Comparison of ENCODE assay signal across 9 cellular contexts in genomic region chr1:28518000-28518744, GRCh38. TPM values are rescaled to one million over a fixed set of nuclear protein-coding genes. Genes with fewer than 3 reads are reported as not detected.
DNase-seq lines count a peak whose midpoint lies in the region; ATAC-seq, FAIRE-seq and TF ChIP-seq lines count a peak whose summit lies in the region.
"Had no signal": no experiment of that assay in that cellular context is flagged by ENCODE, and none has a peak within 500 bp of the region (broad histone marks: within the 10 kb centered on the region; RNA-seq: fewer than 3 reads in every experiment).

No MANE protein-coding gene starts in this region.

- peak; percentile 47 to 86; a peak in 3 of 4 replicates for TF ChIP-seq POLR2A in HepG2 (IDR thresholded peaks at IDR 0.05; ENCODE audit: insufficient read depth in 1 of 2, low read depth in 2 of 2, low read length in 2 of 2)

- peak overlapping the region; percentile 45 for H3K4me3 ChIP-seq in BJ (ENCODE audit: low read depth, low read length)
- H3K4me3 ChIP-seq in coronary artery = peak overlapping the region; percentile 92
- peak overlapping the region; percentile 66 to 85 (median 75) for H3K4me3 ChIP-seq in HepG2 (replicated peaks in 1 of 3; ENCODE audit: insufficient read depth in 1 of 3, low read depth in 2 of 3, low read length in 3 of 3)

- peak; percentile 97 for TF ChIP-seq CTCF in BJ (IDR thresholded peaks at IDR 0.05; ENCODE audit: insufficient read depth, low read depth, low read length)
- TF ChIP-seq CTCF in coronary artery (IDR thresholded peaks at IDR 0.05) = peak; percentile 95
- peak; percentile 92 for TF ChIP-seq CTCF in HepG2 (CRISPR knock-in tag; IDR thresholded peaks at IDR 0.05)

- CTCF ChIA-PET in BJ (lab: Yijun Ruan, JAX) = interaction anchor here (0.6 to 2.3 kb wide), 13 partner anchors 8 to 359 kb away, joined by 3 to 25 read pairs (median 4); no protein-coding TSS in a partner anchor
- CTCF ChIA-PET in HepG2 (lab: Yijun Ruan, JAX; ENCODE audit: low intra/inter-chr PET ratio, low total read pairs) = interaction anchor here (1.7 kb wide), 2 partner anchors 82 to 85 kb away, joined by 7 to 27 read pairs; no protein-coding TSS in a partner anchor

- FAIRE-seq in HepG2 (lab: Jason Lieb, UNC) = no peak
- FAIRE-seq: endometrium had no signal

- POLR2A ChIA-PET in BJ (lab: Charles Lee) = interaction anchor here (0.8 kb wide), 1 partner anchor 63 kb away, joined by 3 read pairs; no protein-coding TSS in a partner anchor
- POLR2A ChIA-PET in HepG2 (lab: Yijun Ruan, JAX) = interaction anchor here (0.8 to 2.0 kb wide), 6 partner anchors 9 to 125 kb away, joined by 3 to 7 read pairs (median 6); partner anchors contain the start of gene TRNAU1AP

- peak; percentile 87 for TF ChIP-seq RAD21 in HepG2 (CRISPR knock-in tag; IDR thresholded peaks at IDR 0.05)

- intact Hi-C loops in HepG2 (cut with micrococcal nuclease; ENCODE audit: unreplicated experiment) = loop anchor here (1.0 to 10.0 kb wide), 3 partner anchors 84 to 357 kb away; no protein-coding TSS in a partner anchor

- peak overlapping the region; percentile 90 for H3K9ac ChIP-seq in HepG2 (ENCODE audit: insufficient read depth, low read depth, low read length)

- in situ Hi-C loops in HepG2 (cut with HindIII; ENCODE audit: extremely low pct_ligation_motif_present, low pct_unique_long_range_greater_than_20kb) = loop anchor here (5.0 kb wide), 1 partner anchor 84 kb away; no protein-coding TSS in a partner anchor

- peaks cover 31% of the 10 kb centered on the region for H3K4me1 ChIP-seq in HepG2 (ENCODE audit: insufficient read depth, low read length)

- H3K36me3 ChIP-seq in BJ (ENCODE audit: control insufficient read depth, insufficient read depth, low read length) (no peaks in the 10 kb centered on the region; the same call in 1 of the 2 replicates), HepG2 (replicated peaks in 1 of 2; ENCODE audit: control insufficient read depth in 1 of 2, insufficient read depth in 2 of 2, low read length in 2 of 2) (peaks cover 0 to 5% of the 10 kb centered on the region in 2 experiments; a peak in 2 of 5 replicates)

- no peaks in the 10 kb centered on the region for H3K9me3 ChIP-seq in HepG2 (ENCODE audit: low read length)

- BruUV-seq in HepG2 (replicated peaks; lab: Mats Ljungman, UMichigan) = TSS peak; percentile 81

- 2% methylated on average over 15 of the region's 92 CpGs for WGBS in HepG2 (ENCODE audit: low lambda C conversion rate)

- no peak overlapping the region for H2AFZ ChIP-seq in HepG2 (ENCODE audit: low read length)

- H4K20me1 ChIP-seq in HepG2 (ENCODE audit: insufficient read depth, low read length) = peaks cover 29% of the 10 kb centered on the region

- peak; percentile 35 for DNase-seq in BJ (ENCODE audit: low read depth)
- DNase-seq in NCI-H446 treated with DMSO at 0.1 percent for 48 hours (lab: John Stamatoyannopoulos, UW) = peak; percentile 66
- peak; percentile 95 for DNase-seq in activated CD4-positive, alpha-beta T cell treated with anti-CD3 and anti-CD28 coated beads for 48 hours
- peak; percentile 90 for DNase-seq in coronary artery (ENCODE audit: low spot score)
- DNase-seq in HepG2 (ENCODE audit: low spot score) = peak; percentile 76
- peak; percentile 94 for DNase-seq in stimulated activated CD4-positive, alpha-beta T cell treated with anti-CD3 and anti-CD28 coated beads, Interleukin-2, amount 100 ng/mL, for 48 hours

- peak overlapping the region; percentile 97 for H3K4me2 ChIP-seq in HepG2 (ENCODE audit: low read depth, low read length)

- peaks cover 36% of the 10 kb centered on the region for H3K79me2 ChIP-seq in HepG2 (ENCODE audit: insufficient read depth, low read length)

- peak; percentile 81 for ATAC-seq in GM19035 (IDR thresholded peaks at IDR 0.05; ENCODE audit: unreplicated experiment)
- ATAC-seq in HG03342 (IDR thresholded peaks at IDR 0.05; ENCODE audit: unreplicated experiment) = peak; percentile 76
- ATAC-seq in HepG2 = peak; percentile 45

- TF ChIP-seq EP300 in HepG2 (IDR thresholded peaks at IDR 0.05; ENCODE audit: low read depth in 2 of 2, low read length in 2 of 2) (0 out of 4 replicates have a peak, but pooled peaks of 1 of the 2 experiments have one; percentile 6), HepG2 (CRISPR knock-in tag; IDR thresholded peaks at IDR 0.05; ENCODE audit: borderline replicate concordance) (0 out of 2 replicates have a peak, but pooled peaks have one; percentile 18)

- H3K27ac ChIP-seq in coronary artery (peak overlapping the region in 1 of 2 donors; percentile 89), HepG2 (ENCODE audit: extremely low read length, insufficient read depth, low read length) (peak overlapping the region; percentile 91)

- no peaks in the 10 kb centered on the region for H3K27me3 ChIP-seq in BJ (ENCODE audit: control insufficient read depth, insufficient read depth, low read length)
- no peaks in the 10 kb centered on the region for H3K27me3 ChIP-seq in HepG2 (ENCODE audit: control insufficient read depth in 1 of 2, insufficient read depth in 2 of 2, low read length in 2 of 2)

TF ChIP-seq in HepG2, 621 proteins besides CTCF, POLR2A, EP300 and RAD21 (continues in another document):
- TF ChIP-seq SNAPC5 (CRISPR knock-in tag; IDR thresholded peaks at IDR 0.05; ENCODE audit: borderline replicate concordance) (no peak), NRL (CRISPR knock-in tag; IDR thresholded peaks at IDR 0.05; ENCODE audit: borderline replicate concordance) (no peak), ZNF614 (CRISPR knock-in tag; IDR thresholded peaks at IDR 0.05; ENCODE audit: borderline replicate concordance) (0 out of 2 replicates have a peak, but pooled peaks have one; percentile 57), STAT5B (CRISPR knock-in tag; IDR thresholded peaks at IDR 0.05) (no peak), ZNF501 (CRISPR knock-in tag; IDR thresholded peaks at IDR 0.05) (peak; percentile 80)

RNA-seq across cellular contexts. Expression of gene RCC1, which starts 12.3 kb away (rescaled TPM):
- polyA plus RNA-seq in BJ (2011; rRNA removed) (27.0 and 41.5 TPM in 2 replicates), HepG2 (2011; rRNA removed) (47.2 and 56.2 TPM in 2 replicates)
- polyA minus RNA-seq in BJ (2011; rRNA and poly(A)+ RNA removed) = 19.0 and 23.2 TPM in 2 replicates
- total RNA-seq in HepG2 (2016; rRNA removed; fragmentation: Illumina TruSeq; extraction: Trizol) = 80.8 and 102 TPM in 2 replicates
- total RNA-seq in HepG2 (2016; cell fraction: cytosol; rRNA removed; fragmentation: Illumina TruSeq; extraction: Trizol; ENCODE audit: low read depth) = 11.4 and 15.2 TPM in 2 replicates
- 83.9 and 95.1 TPM in 2 replicates for total RNA-seq in HepG2 (2016; cell fraction: insoluble cytoplasmic fraction; rRNA removed; fragmentation: Illumina TruSeq; extraction: Trizol)
- total RNA-seq in HepG2 (2016; cell fraction: membrane; rRNA removed; fragmentation: Illumina TruSeq; extraction: Trizol) = 44.7 and 50.2 TPM in 2 replicates
- total RNA-seq in HepG2 (2016; cell fraction: nucleus; rRNA removed; fragmentation: Illumina TruSeq; extraction: Trizol) = 44.2 and 50.7 TPM in 2 replicates
- 48.6 and 53.6 TPM in 2 replicates for polyA plus RNA-seq in HepG2 (2011; cell fraction: cytosol; rRNA removed)
- polyA plus RNA-seq in HepG2 (2011; cell fraction: nucleus; rRNA removed) = 34.9 and 42.3 TPM in 2 replicates
- polyA plus RNA-seq in HepG2 (2012) = 43.2 and 74.3 TPM in 2 replicates
- polyA plus RNA-seq in HepG2 (2016; cell fraction: cytosol; fragmentation: Illumina TruSeq; extraction: Trizol; ENCODE audit: low read depth) = 12.5 and 13.5 TPM in 2 replicates
- 113 and 120 TPM in 2 replicates for polyA plus RNA-seq in HepG2 (2016; cell fraction: insoluble cytoplasmic fraction; fragmentation: Illumina TruSeq; extraction: Trizol; ENCODE audit: low read depth)
- polyA plus RNA-seq in HepG2 (2016; cell fraction: membrane; fragmentation: Illumina TruSeq; extraction: Trizol; ENCODE audit: low read depth) = 33.8 and 38.0 TPM in 2 replicates
- polyA plus RNA-seq in HepG2 (2016; cell fraction: nucleus; fragmentation: Illumina TruSeq; extraction: Trizol; ENCODE audit: insufficient read depth, low read depth) = 70.2 and 80.1 TPM in 2 replicates
- polyA minus RNA-seq in HepG2 (2011; rRNA and poly(A)+ RNA removed; ENCODE audit: low replicate concordance) = 90.3 and 147 TPM in 2 replicates
- 29.5 and 33.5 TPM in 2 replicates for polyA minus RNA-seq in HepG2 (2011; cell fraction: cytosol; rRNA and poly(A)+ RNA removed)
- polyA minus RNA-seq in HepG2 (2011; cell fraction: nucleus; rRNA and poly(A)+ RNA removed) = 28.8 and 31.6 TPM in 2 replicates

RNA-seq across cellular contexts. Expression of gene TRNAU1AP, which starts 34.7 kb away (rescaled TPM):
- polyA plus RNA-seq in BJ (2011; rRNA removed) (26.6 and 35.5 TPM in 2 replicates), HepG2 (2011; rRNA removed) (40.5 and 42.9 TPM in 2 replicates)
- 10.4 and 10.5 TPM in 2 replicates for polyA minus RNA-seq in BJ (2011; rRNA and poly(A)+ RNA removed)
- total RNA-seq in HepG2 (2016; rRNA removed; fragmentation: Illumina TruSeq; extraction: Trizol) = 28.3 and 29.0 TPM in 2 replicates
- total RNA-seq in HepG2 (2016; cell fraction: cytosol; rRNA removed; fragmentation: Illumina TruSeq; extraction: Trizol; ENCODE audit: low read depth) = 6.3 and 7.3 TPM in 2 replicates
- 25.1 and 26.9 TPM in 2 replicates for total RNA-seq in HepG2 (2016; cell fraction: insoluble cytoplasmic fraction; rRNA removed; fragmentation: Illumina TruSeq; extraction: Trizol)
- 9.7 and 10.6 TPM in 2 replicates for total RNA-seq in HepG2 (2016; cell fraction: membrane; rRNA removed; fragmentation: Illumina TruSeq; extraction: Trizol)
- 16.7 and 17.0 TPM in 2 replicates for total RNA-seq in HepG2 (2016; cell fraction: nucleus; rRNA removed; fragmentation: Illumina TruSeq; extraction: Trizol)
- 21.1 and 22.7 TPM in 2 replicates for polyA plus RNA-seq in HepG2 (2011; cell fraction: cytosol; rRNA removed)
- polyA plus RNA-seq in HepG2 (2011; cell fraction: nucleus; rRNA removed) = 49.6 and 57.0 TPM in 2 replicates
- 19.2 and 20.5 TPM in 2 replicates for polyA plus RNA-seq in HepG2 (2012)
- 7.3 and 8.6 TPM in 2 replicates for polyA plus RNA-seq in HepG2 (2016; cell fraction: cytosol; fragmentation: Illumina TruSeq; extraction: Trizol; ENCODE audit: low read depth)
- 29.9 and 35.0 TPM in 2 replicates for polyA plus RNA-seq in HepG2 (2016; cell fraction: insoluble cytoplasmic fraction; fragmentation: Illumina TruSeq; extraction: Trizol; ENCODE audit: low read depth)
- 9.6 and 11.2 TPM in 2 replicates for polyA plus RNA-seq in HepG2 (2016; cell fraction: membrane; fragmentation: Illumina TruSeq; extraction: Trizol; ENCODE audit: low read depth)
- 32.0 and 34.2 TPM in 2 replicates for polyA plus RNA-seq in HepG2 (2016; cell fraction: nucleus; fragmentation: Illumina TruSeq; extraction: Trizol; ENCODE audit: insufficient read depth, low read depth)
- 7.9 and 23.4 TPM in 2 replicates for polyA minus RNA-seq in HepG2 (2011; rRNA and poly(A)+ RNA removed; ENCODE audit: low replicate concordance)
- 4.7 and 6.0 TPM in 2 replicates for polyA minus RNA-seq in HepG2 (2011; cell fraction: cytosol; rRNA and poly(A)+ RNA removed)
- 25.8 and 37.4 TPM in 2 replicates for polyA minus RNA-seq in HepG2 (2011; cell fraction: nucleus; rRNA and poly(A)+ RNA removed)

Comparison
In these comparisons a context has a peak if more than half of its experiments do, and no peak if none do; other contexts are left out.
1. DNase-seq: peak in every context shown above with its lines; median percentile 95 in activated CD4-positive, alpha-beta T cell treated with anti-CD3 and anti-CD28 coated beads for 48 hours; 94 in stimulated activated CD4-positive, alpha-beta T cell treated with anti-CD3 and anti-CD28 coated beads, Interleukin-2, amount 100 ng/mL, for 48 hours; 90 in coronary artery; 76 in HepG2; 66 in NCI-H446 treated with DMSO at 0.1 percent for 48 hours; 35 in BJ.